Comparison of ENCODE assay signal across 8 cellular contexts in the genomic region with DNA sequence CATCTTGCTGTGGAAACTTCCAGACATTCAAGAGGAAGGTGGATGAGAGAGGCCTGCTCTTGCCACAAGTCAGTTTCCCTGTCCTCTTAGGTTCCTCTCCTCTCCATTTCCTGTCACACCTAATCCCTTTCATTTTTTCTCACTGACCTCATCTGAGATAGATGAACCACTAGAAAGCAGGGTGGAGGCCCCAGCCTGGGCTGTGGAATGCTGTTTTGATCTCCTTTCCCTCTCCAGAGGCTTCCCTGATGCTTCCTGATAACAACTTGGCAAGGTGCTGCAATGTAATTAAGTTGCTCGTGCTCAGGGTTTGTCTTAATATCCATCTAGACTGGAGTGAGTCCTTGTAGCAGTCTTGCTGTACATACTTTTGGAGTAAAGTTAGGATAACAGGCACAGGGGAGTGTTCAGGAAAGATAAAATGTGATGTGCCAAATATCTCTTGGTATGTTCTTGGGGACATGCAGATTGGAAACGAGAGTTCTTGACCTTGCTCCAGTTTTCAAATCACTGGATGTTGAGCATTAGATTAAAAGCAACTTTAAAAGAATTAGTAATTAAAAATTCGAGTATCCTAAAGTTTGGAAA. TPM values are rescaled to one million over a fixed set of nuclear protein-coding genes. Genes with fewer than 3 reads are reported as not detected.
DNase-seq lines count a peak whose midpoint lies in the region; ATAC-seq and TF ChIP-seq lines count a peak whose summit lies in the region.

No MANE protein-coding gene starts in this region.

- in situ Hi-C loops in G401 (cut with HindIII; ENCODE audit: low sequenced_read_pairs): no loop called here

- ATAC-seq in stimulated activated naive CD8-positive, alpha-beta T cell treated with anti-CD3 and anti-CD28 coated beads, Interleukin-15, Interleukin-2, amounts not matched to agents 100 U/mL and 50 U/mL, for 24 hours: no peak
- ATAC-seq in HG02571 (IDR thresholded peaks at IDR 0.05; ENCODE audit: unreplicated experiment): no peak

- peak overlapping the region; percentile 83 for H3K27ac ChIP-seq in VCaP

- no peak for TF ChIP-seq CTCF in VCaP (conservative IDR thresholded peaks at IDR 0.05)

- H3K4me1 Mint-ChIP-seq in stimulated activated naive CD8-positive, alpha-beta T cell treated with anti-CD3 and anti-CD28 coated beads, Interleukin-15, Interleukin-2, amounts not matched to agents 100 ng/mL and 50 ng/mL, for 24 hours (ENCODE audit: low read depth): no peaks in the 10 kb centered on the region

- no peaks in the 10 kb centered on the region for H3K27me3 Mint-ChIP-seq in stimulated activated naive CD8-positive, alpha-beta T cell treated with anti-CD3 and anti-CD28 coated beads, Interleukin-15, Interleukin-2, amounts not matched to agents 100 ng/mL and 50 ng/mL, for 24 hours

- no peaks in the 10 kb centered on the region for H3K9me3 Mint-ChIP-seq in stimulated activated naive CD8-positive, alpha-beta T cell treated with anti-CD3 and anti-CD28 coated beads, Interleukin-15, Interleukin-2, amounts not matched to agents 100 ng/mL and 50 ng/mL, for 24 hours

- no peak for DNase-seq in stimulated activated naive CD8-positive, alpha-beta T cell treated with anti-CD3 and anti-CD28 coated beads, Interleukin-15, Interleukin-2, amounts not matched to agents 100 U/mL and 50 U/mL, for 24 hours
- DNase-seq in kidney tubule cell (ENCODE audit: low spot score) (peak; percentile 87), SKM-1 (lab: John Stamatoyannopoulos, UW; ENCODE audit: unreplicated experiment) (no peak), G401 (ENCODE audit: low spot score) (no peak)
- DNase-seq in effector CD8-positive, alpha-beta T cell (lab: John Stamatoyannopoulos, UW): no peak

- H3K27ac Mint-ChIP-seq in stimulated activated naive CD8-positive, alpha-beta T cell treated with anti-CD3 and anti-CD28 coated beads, Interleukin-15, Interleukin-2, amounts not matched to agents 100 ng/mL and 50 ng/mL, for 24 hours: peak overlapping the region; percentile 48

- H3K4me3 Mint-ChIP-seq in stimulated activated naive CD8-positive, alpha-beta T cell treated with anti-CD3 and anti-CD28 coated beads, Interleukin-15, Interleukin-2, amounts not matched to agents 100 ng/mL and 50 ng/mL, for 24 hours: no peak overlapping the region

- peaks cover 50% of the 10 kb centered on the region for H3K36me3 Mint-ChIP-seq in stimulated activated naive CD8-positive, alpha-beta T cell treated with anti-CD3 and anti-CD28 coated beads, Interleukin-15, Interleukin-2, amounts not matched to agents 100 ng/mL and 50 ng/mL, for 24 hours (ENCODE audit: low read depth)

RNA-seq across cellular contexts. Expression of gene LRRC42, which starts 11.2 kb away (rescaled TPM):
- total RNA-seq in G401 (2014; rRNA removed; shearing (Covaris generic)): 60.4 and 94.7 TPM in 2 replicates

RNA-seq across cellular contexts. Expression of gene IFT25, which starts 11.8 kb away (rescaled TPM):
- 38.3 and 56.6 TPM in 2 replicates for total RNA-seq in G401 (2014; rRNA removed; shearing (Covaris generic))
